Comparison of ENCODE assay signal across 25 cellular contexts in genomic region chr16:15925631-15926030, GRCh38.
"Had no signal": no experiment of that assay in that cellular context is flagged by ENCODE, and none has a peak within 500 bp of the region (broad histone marks: within the 10 kb centered on the region; RNA-seq: fewer than 3 reads in every experiment).

No MANE protein-coding gene starts in this region.

- H3K36me3 Mint-ChIP-seq: activated naive CD4-positive, alpha-beta T cell treated with anti-CD3 and anti-CD28 coated beads, Interleukin-2, amount 50 U/mL, for 24 hours; memory B cell; naive B cell; type B pancreatic cell had no signal

- H3K27ac Mint-ChIP-seq: activated CD4-positive, alpha-beta T cell treated with anti-CD3 and anti-CD28 coated beads, Interleukin-2, amount 10 ng/mL, durations not matched to agents 7 days and 5 days; activated naive CD4-positive, alpha-beta T cell treated with anti-CD3 and anti-CD28 coated beads, Interleukin-2, amount 50 U/mL, for 24 hours; memory B cell; naive B cell; stimulated activated naive CD8-positive, alpha-beta T cell treated with anti-CD3 and anti-CD28 coated beads, Interleukin-15, amount 100 ng/mL, for 72 hours; type B pancreatic cell had no signal

- H3K4me3 Mint-ChIP-seq: activated CD4-positive, alpha-beta T cell treated with anti-CD3 and anti-CD28 coated beads, Interleukin-2, amount 10 ng/mL, durations not matched to agents 7 days and 5 days; activated naive CD4-positive, alpha-beta T cell treated with anti-CD3 and anti-CD28 coated beads, Interleukin-2, amount 50 U/mL, for 24 hours; activated T-cell treated with anti-CD3 and anti-CD28 coated beads, Interleukin-2, amount 50 U/mL, for 4 hours; central memory CD8-positive, alpha-beta T cell; memory B cell; neural crest cell; stimulated activated naive CD8-positive, alpha-beta T cell treated with anti-CD3 and anti-CD28 coated beads, Interleukin-15, amount 100 ng/mL, for 72 hours; type B pancreatic cell had no signal

- H3K4me3 ChIP-seq: ascending aorta, coronary artery, left ventricle myocardium inferior, mucosa of descending colon, ovary, smooth muscle cell, suprapubic skin had no signal

- ATAC-seq: activated CD4-positive, CD25-positive, alpha-beta regulatory T cell treated with anti-CD3 and anti-CD28 coated beads, Interleukin-2, amount 50 U/mL, for 24 hours; activated T-cell treated with anti-CD3 and anti-CD28 coated beads, Interleukin-2, amount 50 U/mL, for 4 hours; mucosa of descending colon; sciatic nerve; stimulated activated naive CD8-positive, alpha-beta T cell treated with anti-CD3 and anti-CD28 coated beads, Interleukin-15, amount 100 ng/mL, for 72 hours had no signal

- H3K4me1 ChIP-seq: ascending aorta, left ventricle myocardium inferior, suprapubic skin had no signal

- H3K36me3 ChIP-seq: ascending aorta, left ventricle myocardium inferior, ovary, suprapubic skin had no signal

- H3K4me2 ChIP-seq: smooth muscle cell had no signal

- H3K9me3 Mint-ChIP-seq: activated CD4-positive, alpha-beta T cell treated with anti-CD3 and anti-CD28 coated beads, Interleukin-2, amount 10 ng/mL, durations not matched to agents 7 days and 5 days; activated naive CD4-positive, alpha-beta T cell treated with anti-CD3 and anti-CD28 coated beads, Interleukin-2, amount 50 U/mL, for 24 hours; activated T-cell treated with anti-CD3 and anti-CD28 coated beads, Interleukin-2, amount 50 U/mL, for 4 hours; central memory CD8-positive, alpha-beta T cell; memory B cell; naive B cell; neural crest cell; stimulated activated naive CD8-positive, alpha-beta T cell treated with anti-CD3 and anti-CD28 coated beads, Interleukin-15, amount 100 ng/mL, for 72 hours; type B pancreatic cell had no signal

- H3K27me3 ChIP-seq: ascending aorta, ovary, suprapubic skin had no signal

- H3K4me1 Mint-ChIP-seq: activated CD4-positive, alpha-beta T cell treated with anti-CD3 and anti-CD28 coated beads, Interleukin-2, amount 10 ng/mL, durations not matched to agents 7 days and 5 days; activated naive CD4-positive, alpha-beta T cell treated with anti-CD3 and anti-CD28 coated beads, Interleukin-2, amount 50 U/mL, for 24 hours; central memory CD8-positive, alpha-beta T cell; memory B cell; naive B cell; neural crest cell; stimulated activated naive CD8-positive, alpha-beta T cell treated with anti-CD3 and anti-CD28 coated beads, Interleukin-15, amount 100 ng/mL, for 72 hours had no signal

- H3K27me3 Mint-ChIP-seq: activated CD4-positive, alpha-beta T cell treated with anti-CD3 and anti-CD28 coated beads, Interleukin-2, amount 10 ng/mL, durations not matched to agents 7 days and 5 days; activated naive CD4-positive, alpha-beta T cell treated with anti-CD3 and anti-CD28 coated beads, Interleukin-2, amount 50 U/mL, for 24 hours; central memory CD8-positive, alpha-beta T cell; memory B cell; naive B cell; stimulated activated naive CD8-positive, alpha-beta T cell treated with anti-CD3 and anti-CD28 coated beads, Interleukin-15, amount 100 ng/mL, for 72 hours; type B pancreatic cell had no signal

- H3K27ac ChIP-seq: ascending aorta, coronary artery, left ventricle myocardium inferior, ovary, suprapubic skin had no signal

- DNase-seq: activated CD4-positive, alpha-beta T cell treated with anti-CD3 and anti-CD28 coated beads, Interleukin-2, amount 10 ng/mL, durations not matched to agents 7 days and 5 days; activated CD8-positive, alpha-beta memory T cell treated with anti-CD3 and anti-CD28 coated beads, Interleukin-2, amount 50 U/mL, for 4 hours; activated T-cell treated with anti-CD3 and anti-CD28 coated beads, Interleukin-2, amount 50 U/mL, for 4 hours; erythroblast; foreskin melanocyte; glutamatergic neuron; hippocampal formation; left ventricle myocardium inferior; mucosa of descending colon; naive B cell; stimulated activated CD4-positive, alpha-beta T cell treated with anti-CD3 and anti-CD28 coated beads, Interleukin-4, amount 100 ng/mL, for 1 hour; stimulated activated naive CD8-positive, alpha-beta T cell treated with anti-CD3 and anti-CD28 coated beads, Interleukin-15, amount 100 ng/mL, for 72 hours; T1000 had no signal

- H3K9me3 ChIP-seq: ascending aorta, left ventricle myocardium inferior, mucosa of descending colon, ovary, suprapubic skin had no signal
